Comparison of ENCODE assay signal across 24 cellular contexts in the genomic region with DNA sequence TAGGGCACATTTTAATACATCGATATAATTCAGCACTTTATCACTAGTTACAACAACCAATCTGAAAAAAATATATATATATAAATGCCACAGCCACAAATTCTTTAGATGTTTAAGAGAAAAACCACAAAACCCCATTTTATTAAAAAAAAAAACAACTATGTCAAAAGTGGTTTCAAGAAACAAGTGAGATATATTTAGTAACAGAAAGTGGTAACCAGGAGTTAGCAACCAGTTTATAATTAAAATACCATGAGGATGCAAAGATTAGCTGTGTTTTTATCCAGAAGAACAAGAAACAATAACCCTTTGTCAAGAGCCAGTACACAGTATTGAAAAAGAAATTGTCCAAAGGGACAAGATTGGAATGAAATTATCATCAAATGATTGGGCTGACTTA.
"Had no signal": no experiment of that assay in that cellular context is flagged by ENCODE, and none has a peak within 500 bp of the region (broad histone marks: within the 10 kb centered on the region; RNA-seq: fewer than 3 reads in every experiment).

No MANE protein-coding gene starts in this region.

- H3K4me3 ChIP-seq: colonic mucosa, gastrocnemius medialis, hepatocyte, neural progenitor cell, uterus had no signal

- DNase-seq: activated CD4-positive, alpha-beta T cell treated with anti-CD3 and anti-CD28 coated beads for 48 hours; activated CD4-positive, alpha-beta T cell treated with anti-CD3 and anti-CD28 coated beads, Interleukin-2, amount 50 U/mL, for 48 hours; activated CD4-positive, CD25-positive, alpha-beta regulatory T cell; activated CD8-positive, alpha-beta memory T cell treated with anti-CD3 and anti-CD28 coated beads, Interleukin-2, amount 50 U/mL, for 48 hours; activated gamma-delta T cell treated with Interleukin-2 at 50 U/mL for 16 hours; activated naive CD4-positive, alpha-beta T cell treated with anti-CD3 and anti-CD28 coated beads, Interleukin-2, amount 50 U/mL, for 16 hours; activated T-cell treated with anti-CD3 and anti-CD28 coated beads, Interleukin-2, amount 50 U/mL, for 4 hours; amygdala; colonic mucosa; effector CD8-positive, alpha-beta T cell; gastrocnemius medialis; midbrain; naive thymus-derived CD4-positive, alpha-beta T cell; occipital lobe; right cardiac atrium; stimulated activated CD4-positive, alpha-beta T cell treated with anti-CD3 and anti-CD28 coated beads, Interleukin-4, amount 100 ng/mL, for 1 hour; T-helper 1 cell; uterus had no signal

- H3K9me3 ChIP-seq: colonic mucosa, gastrocnemius medialis, uterus had no signal

- H3K9ac ChIP-seq: neural progenitor cell had no signal

- H3K36me3 ChIP-seq: colonic mucosa, gastrocnemius medialis, neural progenitor cell, uterus had no signal

- H3K27me3 ChIP-seq: colonic mucosa, gastrocnemius medialis, hepatocyte, neural progenitor cell, uterus had no signal

- H3K79me2 ChIP-seq: hepatocyte had no signal

- H3K4me1 ChIP-seq: colonic mucosa, gastrocnemius medialis, neural progenitor cell, uterus had no signal

- H3K4me3 Mint-ChIP-seq: activated T-cell treated with anti-CD3 and anti-CD28 coated beads, Interleukin-2, amount 50 U/mL, for 4 hours; activated T-helper 17 cell treated with anti-CD3 and anti-CD28 coated beads, Interleukin-2, amount 50 U/mL, for 72 hours; neural progenitor cell; stimulated activated naive CD8-positive, alpha-beta T cell treated with anti-CD3 and anti-CD28 coated beads, Interleukin-15, Interleukin-2, amounts not matched to agents 100 ng/mL and 50 ng/mL, for 24 hours; T-helper 2 cell treated with Interferon-gamma antibody and Interleukin-4, amounts not matched to agents 5 μg/mL and 100 μg/mL, for 36 hours; type B pancreatic cell had no signal

- ATAC-seq: activated T-cell treated with anti-CD3 and anti-CD28 coated beads, Interleukin-2, amount 50 U/mL, for 4 hours; activated T-helper 17 cell treated with anti-CD3 and anti-CD28 coated beads, Interleukin-2, amount 50 U/mL, for 72 hours; gastrocnemius medialis; naive thymus-derived CD4-positive, alpha-beta T cell; right cardiac atrium had no signal

- H3K4me1 Mint-ChIP-seq: activated T-helper 17 cell treated with anti-CD3 and anti-CD28 coated beads, Interleukin-2, amount 50 U/mL, for 72 hours; neural progenitor cell had no signal

- H2AFZ ChIP-seq: hepatocyte, neural progenitor cell had no signal

- H3K27ac ChIP-seq: colonic mucosa, gastrocnemius medialis, hepatocyte, neural progenitor cell, uterus had no signal

- H3K4me2 ChIP-seq: hepatocyte, neural progenitor cell had no signal

- H3K27ac Mint-ChIP-seq: activated T-helper 17 cell treated with anti-CD3 and anti-CD28 coated beads, Interleukin-2, amount 50 U/mL, for 72 hours; naive thymus-derived CD4-positive, alpha-beta T cell; neural progenitor cell; stimulated activated naive CD8-positive, alpha-beta T cell treated with anti-CD3 and anti-CD28 coated beads, Interleukin-15, Interleukin-2, amounts not matched to agents 100 ng/mL and 50 ng/mL, for 24 hours; T-helper 2 cell treated with Interferon-gamma antibody and Interleukin-4, amounts not matched to agents 5 μg/mL and 100 μg/mL, for 36 hours; type B pancreatic cell had no signal

- H3K27me3 Mint-ChIP-seq: type B pancreatic cell had no signal

- H3K36me3 Mint-ChIP-seq: naive thymus-derived CD4-positive, alpha-beta T cell; neural progenitor cell; type B pancreatic cell had no signal

- H3K9me3 Mint-ChIP-seq: type B pancreatic cell had no signal
